Comparison of ENCODE assay signal across 1 cellular context in the genomic region with DNA sequence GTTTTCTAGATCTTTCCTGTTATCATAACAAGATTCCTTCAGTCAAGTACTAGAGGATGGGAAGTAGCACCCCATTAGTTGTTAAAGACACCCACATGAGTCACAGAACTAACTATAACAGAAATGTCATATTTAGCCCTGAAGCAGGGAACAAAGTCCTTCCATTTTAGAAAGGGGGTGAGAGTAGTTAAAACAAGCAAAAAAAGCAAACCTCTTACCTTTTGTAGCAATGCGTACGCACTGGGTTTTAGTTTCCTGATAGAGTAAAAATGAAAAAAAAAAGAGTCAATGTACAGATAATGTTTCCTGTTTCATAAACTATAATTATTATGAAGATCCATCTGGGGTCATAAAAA.
TF ChIP-seq lines count a peak whose summit lies in the region.

No MANE protein-coding gene starts in this region.

TF ChIP-seq in GM23338, 12 proteins besides CTCF, POLR2A, EP300 and RAD21 (continued from another document):
- TF ChIP-seq POLR2AphosphoS5 (IDR thresholded peaks at IDR 0.05; ENCODE audit: low read depth) (no peak), JUNB (IDR thresholded peaks at IDR 0.05; ENCODE audit: unreplicated experiment) (no peak), STAT1 (IDR thresholded peaks at IDR 0.05; ENCODE audit: unreplicated experiment) (no peak)
- TF ChIP-seq, protein P1, sequence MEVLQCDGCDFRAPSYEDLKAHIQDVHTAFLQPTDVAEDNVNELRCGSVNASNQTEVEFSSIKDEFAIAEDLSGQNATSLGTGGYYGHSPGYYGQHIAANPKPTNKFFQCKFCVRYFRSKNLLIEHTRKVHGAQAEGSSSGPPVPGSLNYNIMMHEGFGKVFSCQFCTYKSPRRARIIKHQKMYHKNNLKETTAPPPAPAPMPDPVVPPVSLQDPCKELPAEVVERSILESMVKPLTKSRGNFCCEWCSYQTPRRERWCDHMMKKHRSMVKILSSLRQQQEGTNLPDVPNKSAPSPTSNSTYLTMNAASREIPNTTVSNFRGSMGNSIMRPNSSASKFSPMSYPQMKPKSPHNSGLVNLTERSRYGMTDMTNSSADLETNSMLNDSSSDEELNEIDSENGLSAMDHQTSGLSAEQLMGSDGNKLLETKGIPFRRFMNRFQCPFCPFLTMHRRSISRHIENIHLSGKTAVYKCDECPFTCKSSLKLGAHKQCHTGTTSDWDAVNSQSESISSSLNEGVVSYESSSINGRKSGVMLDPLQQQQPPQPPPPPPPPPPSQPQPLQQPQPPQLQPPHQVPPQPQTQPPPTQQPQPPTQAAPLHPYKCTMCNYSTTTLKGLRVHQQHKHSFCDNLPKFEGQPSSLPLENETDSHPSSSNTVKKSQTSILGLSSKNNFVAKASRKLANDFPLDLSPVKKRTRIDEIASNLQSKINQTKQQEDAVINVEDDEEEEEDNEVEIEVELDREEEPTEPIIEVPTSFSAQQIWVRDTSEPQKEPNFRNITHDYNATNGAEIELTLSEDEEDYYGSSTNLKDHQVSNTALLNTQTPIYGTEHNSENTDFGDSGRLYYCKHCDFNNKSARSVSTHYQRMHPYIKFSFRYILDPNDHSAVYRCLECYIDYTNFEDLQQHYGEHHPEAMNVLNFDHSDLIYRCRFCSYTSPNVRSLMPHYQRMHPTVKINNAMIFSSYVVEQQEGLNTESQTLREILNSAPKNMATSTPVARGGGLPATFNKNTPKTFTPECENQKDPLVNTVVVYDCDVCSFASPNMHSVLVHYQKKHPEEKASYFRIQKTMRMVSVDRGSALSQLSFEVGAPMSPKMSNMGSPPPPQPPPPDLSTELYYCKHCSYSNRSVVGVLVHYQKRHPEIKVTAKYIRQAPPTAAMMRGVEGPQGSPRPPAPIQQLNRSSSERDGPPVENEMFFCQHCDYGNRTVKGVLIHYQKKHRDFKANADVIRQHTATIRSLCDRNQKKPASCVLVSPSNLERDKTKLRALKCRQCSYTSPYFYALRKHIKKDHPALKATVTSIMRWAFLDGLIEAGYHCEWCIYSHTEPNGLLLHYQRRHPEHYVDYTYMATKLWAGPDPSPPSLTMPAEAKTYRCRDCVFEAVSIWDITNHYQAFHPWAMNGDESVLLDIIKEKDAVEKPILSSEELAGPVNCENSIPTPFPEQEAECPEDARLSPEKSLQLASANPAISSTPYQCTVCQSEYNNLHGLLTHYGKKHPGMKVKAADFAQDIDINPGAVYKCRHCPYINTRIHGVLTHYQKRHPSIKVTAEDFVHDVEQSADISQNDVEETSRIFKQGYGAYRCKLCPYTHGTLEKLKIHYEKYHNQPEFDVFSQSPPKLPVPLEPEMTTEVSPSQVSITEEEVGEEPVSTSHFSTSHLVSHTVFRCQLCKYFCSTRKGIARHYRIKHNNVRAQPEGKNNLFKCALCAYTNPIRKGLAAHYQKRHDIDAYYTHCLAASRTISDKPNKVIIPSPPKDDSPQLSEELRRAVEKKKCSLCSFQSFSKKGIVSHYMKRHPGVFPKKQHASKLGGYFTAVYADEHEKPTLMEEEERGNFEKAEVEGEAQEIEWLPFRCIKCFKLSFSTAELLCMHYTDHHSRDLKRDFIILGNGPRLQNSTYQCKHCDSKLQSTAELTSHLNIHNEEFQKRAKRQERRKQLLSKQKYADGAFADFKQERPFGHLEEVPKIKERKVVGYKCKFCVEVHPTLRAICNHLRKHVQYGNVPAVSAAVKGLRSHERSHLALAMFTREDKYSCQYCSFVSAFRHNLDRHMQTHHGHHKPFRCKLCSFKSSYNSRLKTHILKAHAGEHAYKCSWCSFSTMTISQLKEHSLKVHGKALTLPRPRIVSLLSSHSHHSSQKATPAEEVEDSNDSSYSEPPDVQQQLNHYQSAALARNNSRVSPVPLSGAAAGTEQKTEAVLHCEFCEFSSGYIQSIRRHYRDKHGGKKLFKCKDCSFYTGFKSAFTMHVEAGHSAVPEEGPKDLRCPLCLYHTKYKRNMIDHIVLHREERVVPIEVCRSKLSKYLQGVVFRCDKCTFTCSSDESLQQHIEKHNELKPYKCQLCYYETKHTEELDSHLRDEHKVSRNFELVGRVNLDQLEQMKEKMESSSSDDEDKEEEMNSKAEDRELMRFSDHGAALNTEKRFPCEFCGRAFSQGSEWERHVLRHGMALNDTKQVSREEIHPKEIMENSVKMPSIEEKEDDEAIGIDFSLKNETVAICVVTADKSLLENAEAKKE (CRISPR knock-in tag; IDR thresholded peaks at IDR 0.05), result no peak
